In genomic region chr6:70314240-70314639, GRCh38 we compare ENCODE assay signal across 19 cellular contexts. TPM values are rescaled to one million over a fixed set of nuclear protein-coding genes. Genes with fewer than 3 reads are reported as not detected.
"Had no signal": no experiment of that assay in that cellular context is flagged by ENCODE, and none has a peak within 500 bp of the region (broad histone marks: within the 10 kb centered on the region; RNA-seq: fewer than 3 reads in every experiment).

No MANE protein-coding gene starts in this region.

- DNase-seq: activated CD4-positive, alpha-beta T cell treated with anti-CD3 and anti-CD28 coated beads, Interleukin-2, amount 50 U/mL, for 4 hours; activated CD4-positive, CD25-positive, alpha-beta regulatory T cell treated with anti-CD3 and anti-CD28 coated beads, Interleukin-2, amount 50 U/mL, for 72 hours; activated T-cell treated with anti-CD3 and anti-CD28 coated beads, Interleukin-2, amount 50 U/mL, for 1 hour; dorsolateral prefrontal cortex; islet precursor cell; left lung; mesenchymal stem cell; ovary; stimulated activated CD4-positive, alpha-beta T cell treated with anti-CD3 and anti-CD28 coated beads, Interleukin-4, amount 100 ng/mL, for 1 hour; stimulated activated CD8-positive, alpha-beta memory T cell treated with anti-CD3 and anti-CD28 coated beads, Interleukin-4, amount 100 ng/mL, for 48 hours; stimulated activated naive CD8-positive, alpha-beta T cell treated with anti-CD3 and anti-CD28 coated beads, Interleukin-15, Interleukin-2, amounts not matched to agents 100 U/mL and 50 U/mL, for 24 hours had no signal

- H3K4me1 ChIP-seq: breast epithelium, heart left ventricle, left lung, suprapubic skin had no signal

- H3K4me3 ChIP-seq: breast epithelium, heart left ventricle, left lung, ovary, suprapubic skin had no signal

- H3K36me3 ChIP-seq: breast epithelium, heart left ventricle, left lung, ovary, suprapubic skin had no signal

- H3K36me3 Mint-ChIP-seq: activated naive CD8-positive, alpha-beta T cell had no signal

- H3K27ac ChIP-seq: breast epithelium, heart left ventricle, left lung, ovary, suprapubic skin had no signal

- H3K9me3 ChIP-seq: breast epithelium, heart left ventricle, left lung, ovary, suprapubic skin had no signal

- H3K27me3 ChIP-seq: ovary had no signal

- ATAC-seq: esophagus mucosa; heart left ventricle; left lung; stimulated activated naive CD8-positive, alpha-beta T cell treated with anti-CD3 and anti-CD28 coated beads, Interleukin-15, Interleukin-2, amounts not matched to agents 100 U/mL and 50 U/mL, for 24 hours had no signal

- H3K27ac Mint-ChIP-seq: activated naive CD8-positive, alpha-beta T cell had no signal

- FAIRE-seq: frontal cortex had no signal

- H3K4me3 Mint-ChIP-seq: activated naive CD8-positive, alpha-beta T cell had no signal

RNA-seq across cellular contexts. Expression of gene COL9A1, which starts 11.4 kb away (rescaled TPM):
- total RNA-seq: esophagus mucosa; left lung; renal cortical epithelial cell; suprapubic skin; T-helper 2 cell treated with Interferon-gamma antibody and Interleukin-4, amounts not matched to agents 100 ng/mL and 5 ng/mL, for 36 hours had no signal
